In the genomic region with DNA sequence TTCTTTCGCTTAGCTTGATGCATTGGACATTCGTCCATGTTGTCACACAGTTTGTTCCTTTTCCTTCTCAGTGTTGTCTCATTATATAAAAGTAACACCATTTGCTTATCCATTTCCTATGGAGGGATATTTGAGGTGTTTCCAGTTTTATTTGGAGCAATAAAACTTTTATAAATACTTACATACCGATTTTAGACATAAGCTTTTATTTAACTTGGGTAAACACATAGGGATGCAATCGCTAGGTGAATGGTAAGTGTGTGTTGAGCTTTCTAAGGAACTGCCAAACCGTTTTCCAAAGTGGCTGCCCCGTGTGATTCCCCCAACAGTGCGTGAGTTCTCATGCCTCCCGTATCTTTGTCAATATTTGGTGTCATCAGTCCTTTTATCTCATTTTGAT, we compare ENCODE assay signal across 1 cellular context.
TF ChIP-seq lines count a peak whose summit lies in the region.

No MANE protein-coding gene starts in this region.

TF ChIP-seq in A549, 52 proteins besides CTCF, POLR2A, EP300 and RAD21 (continued from another document):
- TF ChIP-seq FOSB (CRISPR knock-in tag; IDR thresholded peaks at IDR 0.05): no peak
- TF ChIP-seq GATA3 (IDR thresholded peaks at IDR 0.05; ENCODE audit: borderline replicate concordance): no peak
- no peak for TF ChIP-seq POLR2AphosphoS2 (conservative IDR thresholded peaks at IDR 0.05; ENCODE audit: low read length)
